In the genomic region with DNA sequence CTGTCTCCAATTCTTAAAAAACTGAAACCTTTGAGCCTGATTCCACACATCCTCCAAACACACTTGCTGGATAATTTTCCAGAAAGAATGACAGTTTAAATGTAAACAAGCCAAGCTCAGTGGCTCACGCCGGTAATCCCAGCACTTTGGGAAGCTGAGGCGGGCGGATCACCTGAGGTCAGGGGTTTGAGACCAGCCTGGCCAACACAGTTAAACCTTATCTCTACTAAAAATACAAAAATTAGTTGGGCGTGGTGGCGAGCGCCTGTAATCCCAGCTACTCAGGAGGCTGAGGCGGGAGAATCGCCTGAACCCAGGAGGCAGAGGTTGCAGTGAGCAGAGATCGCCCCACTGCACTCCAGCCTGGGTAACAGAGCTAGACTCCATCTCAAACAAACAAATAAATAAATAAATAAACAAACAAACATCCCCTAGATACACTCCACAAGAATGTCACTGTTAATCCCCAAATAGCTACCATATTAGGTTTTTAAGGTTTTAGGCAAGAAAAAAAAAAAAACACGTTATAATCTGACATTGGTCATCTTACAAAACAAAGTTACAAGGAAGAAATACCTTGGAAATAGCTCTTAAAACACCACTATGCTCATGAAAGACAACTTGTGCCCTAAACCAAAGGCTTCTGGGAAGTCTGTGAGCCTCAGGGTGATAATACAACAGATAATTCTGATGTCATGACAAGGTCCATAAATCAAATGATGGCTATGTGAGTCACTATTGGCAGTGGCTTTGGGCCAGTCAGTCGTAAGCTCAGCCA, we compare ENCODE assay signal across 1 cellular context.
TF ChIP-seq lines count a peak whose summit lies in the region.

No MANE protein-coding gene starts in this region.

TF ChIP-seq in K562, 482 proteins besides CTCF, POLR2A, EP300 and RAD21 (continued from another document):
- TF ChIP-seq, protein P1, sequence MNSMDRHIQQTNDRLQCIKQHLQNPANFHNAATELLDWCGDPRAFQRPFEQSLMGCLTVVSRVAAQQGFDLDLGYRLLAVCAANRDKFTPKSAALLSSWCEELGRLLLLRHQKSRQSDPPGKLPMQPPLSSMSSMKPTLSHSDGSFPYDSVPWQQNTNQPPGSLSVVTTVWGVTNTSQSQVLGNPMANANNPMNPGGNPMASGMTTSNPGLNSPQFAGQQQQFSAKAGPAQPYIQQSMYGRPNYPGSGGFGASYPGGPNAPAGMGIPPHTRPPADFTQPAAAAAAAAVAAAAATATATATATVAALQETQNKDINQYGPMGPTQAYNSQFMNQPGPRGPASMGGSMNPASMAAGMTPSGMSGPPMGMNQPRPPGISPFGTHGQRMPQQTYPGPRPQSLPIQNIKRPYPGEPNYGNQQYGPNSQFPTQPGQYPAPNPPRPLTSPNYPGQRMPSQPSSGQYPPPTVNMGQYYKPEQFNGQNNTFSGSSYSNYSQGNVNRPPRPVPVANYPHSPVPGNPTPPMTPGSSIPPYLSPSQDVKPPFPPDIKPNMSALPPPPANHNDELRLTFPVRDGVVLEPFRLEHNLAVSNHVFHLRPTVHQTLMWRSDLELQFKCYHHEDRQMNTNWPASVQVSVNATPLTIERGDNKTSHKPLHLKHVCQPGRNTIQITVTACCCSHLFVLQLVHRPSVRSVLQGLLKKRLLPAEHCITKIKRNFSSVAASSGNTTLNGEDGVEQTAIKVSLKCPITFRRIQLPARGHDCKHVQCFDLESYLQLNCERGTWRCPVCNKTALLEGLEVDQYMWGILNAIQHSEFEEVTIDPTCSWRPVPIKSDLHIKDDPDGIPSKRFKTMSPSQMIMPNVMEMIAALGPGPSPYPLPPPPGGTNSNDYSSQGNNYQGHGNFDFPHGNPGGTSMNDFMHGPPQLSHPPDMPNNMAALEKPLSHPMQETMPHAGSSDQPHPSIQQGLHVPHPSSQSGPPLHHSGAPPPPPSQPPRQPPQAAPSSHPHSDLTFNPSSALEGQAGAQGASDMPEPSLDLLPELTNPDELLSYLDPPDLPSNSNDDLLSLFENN (IDR thresholded peaks at IDR 0.05; ENCODE audit: low read depth in 2 of 2, low read length in 2 of 2) = peak in 1 of 2 experiments; percentile 68; a peak in 1 of 4 replicates
- TF ChIP-seq, protein P2, sequence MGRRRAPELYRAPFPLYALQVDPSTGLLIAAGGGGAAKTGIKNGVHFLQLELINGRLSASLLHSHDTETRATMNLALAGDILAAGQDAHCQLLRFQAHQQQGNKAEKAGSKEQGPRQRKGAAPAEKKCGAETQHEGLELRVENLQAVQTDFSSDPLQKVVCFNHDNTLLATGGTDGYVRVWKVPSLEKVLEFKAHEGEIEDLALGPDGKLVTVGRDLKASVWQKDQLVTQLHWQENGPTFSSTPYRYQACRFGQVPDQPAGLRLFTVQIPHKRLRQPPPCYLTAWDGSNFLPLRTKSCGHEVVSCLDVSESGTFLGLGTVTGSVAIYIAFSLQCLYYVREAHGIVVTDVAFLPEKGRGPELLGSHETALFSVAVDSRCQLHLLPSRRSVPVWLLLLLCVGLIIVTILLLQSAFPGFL (CRISPR knock-in tag; IDR thresholded peaks at IDR 0.05) = 0 out of 2 replicates have a peak, but pooled peaks have one; percentile 74
- TF ChIP-seq BACH1 (tag; IDR thresholded peaks at IDR 0.05) (0 out of 2 replicates have a peak, but pooled peaks have one; percentile 67), ZNF239 (CRISPR knock-in tag; IDR thresholded peaks at IDR 0.05) (peak; percentile 71), DDX20 (tag; IDR thresholded peaks at IDR 0.05; ENCODE audit: low read depth) (peak; percentile 75), HDAC3 (IDR thresholded peaks at IDR 0.05; ENCODE audit: borderline replicate concordance, partially characterized antibody) (peak; percentile 29), ZNF175 (CRISPR knock-in tag; IDR thresholded peaks at IDR 0.05; ENCODE audit: low read depth) (peak; percentile 96), GABPA (tag; conservative IDR thresholded peaks at IDR 0.05; ENCODE audit: low read depth) (peak; percentile 38; the same call in 1 of the 2 replicates), MAZ (CRISPR knock-in tag; conservative IDR thresholded peaks at IDR 0.05 in 1 of 2, IDR thresholded peaks at IDR 0.05 in 1 of 2) (peak; percentile 12 to 47; a peak in 1 of 4 replicates), MTA1 (IDR thresholded peaks at IDR 0.05; ENCODE audit: borderline replicate concordance) (peak; percentile 25; the same call in 1 of the 2 replicates), BCL6 (CRISPR knock-in tag; IDR thresholded peaks at IDR 0.05) (peak; percentile 60; the same call in 1 of the 2 replicates)
- TF ChIP-seq, protein P3, sequence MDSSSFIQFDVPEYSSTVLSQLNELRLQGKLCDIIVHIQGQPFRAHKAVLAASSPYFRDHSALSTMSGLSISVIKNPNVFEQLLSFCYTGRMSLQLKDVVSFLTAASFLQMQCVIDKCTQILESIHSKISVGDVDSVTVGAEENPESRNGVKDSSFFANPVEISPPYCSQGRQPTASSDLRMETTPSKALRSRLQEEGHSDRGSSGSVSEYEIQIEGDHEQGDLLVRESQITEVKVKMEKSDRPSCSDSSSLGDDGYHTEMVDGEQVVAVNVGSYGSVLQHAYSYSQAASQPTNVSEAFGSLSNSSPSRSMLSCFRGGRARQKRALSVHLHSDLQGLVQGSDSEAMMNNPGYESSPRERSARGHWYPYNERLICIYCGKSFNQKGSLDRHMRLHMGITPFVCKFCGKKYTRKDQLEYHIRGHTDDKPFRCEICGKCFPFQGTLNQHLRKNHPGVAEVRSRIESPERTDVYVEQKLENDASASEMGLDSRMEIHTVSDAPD (CRISPR knock-in tag; IDR thresholded peaks at IDR 0.05) = no peak
- TF ChIP-seq, protein P4, sequence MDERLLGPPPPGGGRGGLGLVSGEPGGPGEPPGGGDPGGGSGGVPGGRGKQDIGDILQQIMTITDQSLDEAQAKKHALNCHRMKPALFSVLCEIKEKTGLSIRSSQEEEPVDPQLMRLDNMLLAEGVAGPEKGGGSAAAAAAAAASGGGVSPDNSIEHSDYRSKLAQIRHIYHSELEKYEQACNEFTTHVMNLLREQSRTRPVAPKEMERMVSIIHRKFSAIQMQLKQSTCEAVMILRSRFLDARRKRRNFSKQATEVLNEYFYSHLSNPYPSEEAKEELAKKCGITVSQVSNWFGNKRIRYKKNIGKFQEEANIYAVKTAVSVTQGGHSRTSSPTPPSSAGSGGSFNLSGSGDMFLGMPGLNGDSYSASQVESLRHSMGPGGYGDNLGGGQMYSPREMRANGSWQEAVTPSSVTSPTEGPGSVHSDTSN (CRISPR knock-in tag; IDR thresholded peaks at IDR 0.05; ENCODE audit: low read depth) = peak; percentile 47
- TF ChIP-seq, protein P4 (tag; conservative IDR thresholded peaks at IDR 0.05; ENCODE audit: low read depth) = peak; percentile 98
- TF ChIP-seq, protein P5, sequence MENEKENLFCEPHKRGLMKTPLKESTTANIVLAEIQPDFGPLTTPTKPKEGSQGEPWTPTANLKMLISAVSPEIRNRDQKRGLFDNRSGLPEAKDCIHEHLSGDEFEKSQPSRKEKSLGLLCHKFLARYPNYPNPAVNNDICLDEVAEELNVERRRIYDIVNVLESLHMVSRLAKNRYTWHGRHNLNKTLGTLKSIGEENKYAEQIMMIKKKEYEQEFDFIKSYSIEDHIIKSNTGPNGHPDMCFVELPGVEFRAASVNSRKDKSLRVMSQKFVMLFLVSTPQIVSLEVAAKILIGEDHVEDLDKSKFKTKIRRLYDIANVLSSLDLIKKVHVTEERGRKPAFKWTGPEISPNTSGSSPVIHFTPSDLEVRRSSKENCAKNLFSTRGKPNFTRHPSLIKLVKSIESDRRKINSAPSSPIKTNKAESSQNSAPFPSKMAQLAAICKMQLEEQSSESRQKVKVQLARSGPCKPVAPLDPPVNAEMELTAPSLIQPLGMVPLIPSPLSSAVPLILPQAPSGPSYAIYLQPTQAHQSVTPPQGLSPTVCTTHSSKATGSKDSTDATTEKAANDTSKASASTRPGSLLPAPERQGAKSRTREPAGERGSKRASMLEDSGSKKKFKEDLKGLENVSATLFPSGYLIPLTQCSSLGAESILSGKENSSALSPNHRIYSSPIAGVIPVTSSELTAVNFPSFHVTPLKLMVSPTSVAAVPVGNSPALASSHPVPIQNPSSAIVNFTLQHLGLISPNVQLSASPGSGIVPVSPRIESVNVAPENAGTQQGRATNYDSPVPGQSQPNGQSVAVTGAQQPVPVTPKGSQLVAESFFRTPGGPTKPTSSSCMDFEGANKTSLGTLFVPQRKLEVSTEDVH (IDR thresholded peaks at IDR 0.05; ENCODE audit: low read depth, partially characterized antibody) = peak; percentile 31
- TF ChIP-seq, protein P6, sequence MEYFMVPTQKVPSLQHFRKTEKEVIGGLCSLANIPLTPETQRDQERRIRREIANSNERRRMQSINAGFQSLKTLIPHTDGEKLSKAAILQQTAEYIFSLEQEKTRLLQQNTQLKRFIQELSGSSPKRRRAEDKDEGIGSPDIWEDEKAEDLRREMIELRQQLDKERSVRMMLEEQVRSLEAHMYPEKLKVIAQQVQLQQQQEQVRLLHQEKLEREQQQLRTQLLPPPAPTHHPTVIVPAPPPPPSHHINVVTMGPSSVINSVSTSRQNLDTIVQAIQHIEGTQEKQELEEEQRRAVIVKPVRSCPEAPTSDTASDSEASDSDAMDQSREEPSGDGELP (CRISPR knock-in tag; IDR thresholded peaks at IDR 0.05; ENCODE audit: borderline replicate concordance) = peak; percentile 47; the same call in 1 of the 2 replicates
